Comparison of ENCODE assay signal across 21 cellular contexts in the genomic region with DNA sequence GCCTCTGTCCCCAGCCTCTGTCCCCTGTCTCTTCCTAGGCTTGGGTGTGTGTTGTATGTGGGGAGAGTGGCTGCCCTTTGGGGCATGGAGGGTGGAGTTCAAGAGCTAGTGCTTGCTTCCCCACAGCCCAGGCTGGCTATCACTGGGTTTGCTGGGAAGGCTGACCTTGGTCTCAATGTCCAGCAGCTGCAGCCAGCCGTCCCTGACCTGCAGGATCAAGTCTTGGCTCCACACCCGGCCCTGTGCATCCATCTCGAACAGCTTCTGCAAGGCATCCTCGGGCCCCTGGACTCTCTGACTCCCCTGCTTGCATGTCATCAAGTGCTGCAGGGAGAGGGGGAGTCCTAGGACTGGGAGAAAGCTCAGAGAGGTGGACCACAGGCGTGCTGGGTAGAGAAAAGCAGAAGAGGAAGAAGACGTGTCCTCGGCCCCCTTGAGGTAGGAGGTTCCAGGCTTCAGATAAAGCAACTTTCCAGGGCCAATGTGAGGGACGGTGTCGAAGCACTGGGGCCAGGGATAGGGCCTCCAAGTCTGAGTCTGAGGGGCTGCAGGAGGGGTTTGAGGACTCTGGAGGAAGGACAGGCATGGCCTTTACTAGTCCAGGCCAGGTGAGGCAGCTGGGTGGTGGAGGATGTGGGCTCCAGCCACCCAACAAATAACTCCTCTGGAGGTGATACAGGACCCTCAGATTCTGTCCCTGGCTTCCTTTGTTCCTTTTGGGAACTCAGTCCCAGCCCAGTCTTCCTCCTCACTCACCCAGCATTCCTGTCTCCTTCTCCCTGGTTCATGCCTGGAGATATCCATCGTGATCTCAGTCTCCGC. TPM values are rescaled to one million over a fixed set of nuclear protein-coding genes. Genes with fewer than 3 reads are reported as not detected.
DNase-seq lines count a peak whose midpoint lies in the region; ATAC-seq, FAIRE-seq and TF ChIP-seq lines count a peak whose summit lies in the region.
"Had no signal": no experiment of that assay in that cellular context is flagged by ENCODE, and none has a peak within 500 bp of the region (broad histone marks: within the 10 kb centered on the region; RNA-seq: fewer than 3 reads in every experiment).

No MANE protein-coding gene starts in this region.

- H3K9ac ChIP-seq in neural progenitor cell = no peak overlapping the region

- H3K4me3 ChIP-seq in right atrium auricular region (no peak overlapping the region), left ventricle myocardium inferior (no peak overlapping the region), adrenal gland (no peak overlapping the region), neural progenitor cell (no peak overlapping the region)
- H3K4me3 ChIP-seq: gastroesophageal sphincter had no signal

- no peak overlapping the region for H3K4me3 Mint-ChIP-seq in neural progenitor cell
- H3K4me3 Mint-ChIP-seq in activated CD8-positive, alpha-beta T cell treated with anti-CD3 and anti-CD28 coated beads, Interleukin-2, amount 10 ng/mL, durations not matched to agents 7 days and 5 days = no peak overlapping the region
- H3K4me3 Mint-ChIP-seq: activated naive CD8-positive, alpha-beta T cell treated with anti-CD3 and anti-CD28 coated beads, Interleukin-2, amount 50 U/mL, for 24 hours; IgD-negative memory B cell; T-helper 17 cell had no signal

- no peak for TF ChIP-seq POLR2A in adrenal gland (IDR thresholded peaks at IDR 0.05)

- peaks cover 9% of the 10 kb centered on the region for H3K4me1 Mint-ChIP-seq in neural progenitor cell
- H3K4me1 Mint-ChIP-seq in activated CD8-positive, alpha-beta T cell treated with anti-CD3 and anti-CD28 coated beads, Interleukin-2, amount 10 ng/mL, durations not matched to agents 7 days and 5 days (ENCODE audit: low read depth) = peaks cover 2% of the 10 kb centered on the region
- H3K4me1 Mint-ChIP-seq: activated naive CD8-positive, alpha-beta T cell treated with anti-CD3 and anti-CD28 coated beads, Interleukin-2, amount 50 U/mL, for 24 hours had no signal

- H3K27me3 Mint-ChIP-seq in neural progenitor cell (ENCODE audit: insufficient read depth, low read depth) = peaks cover 10% of the 10 kb centered on the region
- peaks cover 4% of the 10 kb centered on the region for H3K27me3 Mint-ChIP-seq in activated CD8-positive, alpha-beta T cell treated with anti-CD3 and anti-CD28 coated beads, Interleukin-2, amount 10 ng/mL, durations not matched to agents 7 days and 5 days (ENCODE audit: low read depth)
- H3K27me3 Mint-ChIP-seq: activated naive CD8-positive, alpha-beta T cell treated with anti-CD3 and anti-CD28 coated beads, Interleukin-2, amount 50 U/mL, for 24 hours; IgD-negative memory B cell had no signal

- H2AFZ ChIP-seq in neural progenitor cell (replicated peaks) = no peak overlapping the region

- H3K4me1 ChIP-seq in right atrium auricular region = no peaks in the 10 kb centered on the region
- no peaks in the 10 kb centered on the region for H3K4me1 ChIP-seq in left ventricle myocardium inferior
- H3K4me1 ChIP-seq in adrenal gland (replicated peaks in 1 of 2) = peaks cover 0 to 8% of the 10 kb centered on the region in 2 donors
- no peaks in the 10 kb centered on the region for H3K4me1 ChIP-seq in neural progenitor cell
- H3K4me1 ChIP-seq: gastroesophageal sphincter had no signal

- no peaks in the 10 kb centered on the region for H3K9me3 ChIP-seq in right atrium auricular region
- no peaks in the 10 kb centered on the region for H3K9me3 ChIP-seq in left ventricle myocardium inferior (replicated peaks)
- H3K9me3 ChIP-seq in adrenal gland (replicated peaks in 1 of 3) = no peaks in the 10 kb centered on the region
- H3K9me3 ChIP-seq in neural progenitor cell (ENCODE audit: low read depth) = no peaks in the 10 kb centered on the region
- H3K9me3 ChIP-seq: gastroesophageal sphincter had no signal

- no peaks in the 10 kb centered on the region for H4K20me1 ChIP-seq in neural progenitor cell (ENCODE audit: low read depth)

- POLR2A ChIA-PET in activated CD8-positive, alpha-beta T cell treated with anti-CD3 and anti-CD28 coated beads, Interleukin-2, amount 10 ng/mL, durations not matched to agents 7 days and 5 days (lab: Charles Lee) = no interaction called here

- no peaks in the 10 kb centered on the region for H3K36me3 Mint-ChIP-seq in neural progenitor cell
- no peaks in the 10 kb centered on the region for H3K36me3 Mint-ChIP-seq in activated CD8-positive, alpha-beta T cell treated with anti-CD3 and anti-CD28 coated beads, Interleukin-2, amount 10 ng/mL, durations not matched to agents 7 days and 5 days (ENCODE audit: low read depth)
- H3K36me3 Mint-ChIP-seq: IgD-negative memory B cell had no signal

- intact Hi-C loops in left ventricle myocardium inferior (cut with micrococcal nuclease) (no loop called here), adrenal gland (cut with DNase I) (no loop called here)

- H3K79me2 ChIP-seq in neural progenitor cell (ENCODE audit: low read depth) = no peaks in the 10 kb centered on the region

- H3K27ac Mint-ChIP-seq in neural progenitor cell = peak overlapping the region; percentile 18
- H3K27ac Mint-ChIP-seq in activated CD8-positive, alpha-beta T cell treated with anti-CD3 and anti-CD28 coated beads, Interleukin-2, amount 10 ng/mL, durations not matched to agents 7 days and 5 days = no peak overlapping the region
- H3K27ac Mint-ChIP-seq: activated naive CD8-positive, alpha-beta T cell treated with anti-CD3 and anti-CD28 coated beads, Interleukin-2, amount 50 U/mL, for 24 hours; IgD-negative memory B cell had no signal

- no peaks in the 10 kb centered on the region for H3K27me3 ChIP-seq in right atrium auricular region
- no peaks in the 10 kb centered on the region for H3K27me3 ChIP-seq in left ventricle myocardium inferior (ENCODE audit: low read depth)
- no peaks in the 10 kb centered on the region for H3K27me3 ChIP-seq in adrenal gland
- no peaks in the 10 kb centered on the region for H3K27me3 ChIP-seq in neural progenitor cell
- H3K27me3 ChIP-seq: gastroesophageal sphincter had no signal

- peak; percentile 49 for DNase-seq in right atrium auricular region (ENCODE audit: low spot score)
- no peak for DNase-seq in left ventricle myocardium inferior
- peak in 5 of 7 donors; percentile 5 to 39 (median 14) for DNase-seq in adrenal gland
- DNase-seq in neural progenitor cell (ENCODE audit: low spot score) = no peak
- no peak for DNase-seq in HTR-8/SVneo (ENCODE audit: insufficient read length, low spot score)
- DNase-seq in caudate nucleus (lab: John Stamatoyannopoulos, UW) = no peak
- no peak for DNase-seq in activated CD8-positive, alpha-beta T cell treated with anti-CD3 and anti-CD28 coated beads, Interleukin-2, amount 10 ng/mL, durations not matched to agents 7 days and 5 days
- DNase-seq: activated naive CD8-positive, alpha-beta T cell treated with anti-CD3 and anti-CD28 coated beads, Interleukin-2, amount 50 U/mL, for 24 hours; AML-193; COR-L47; EL; NCI-H2029 treated with DMSO at 0.1 percent for 48 hours; SHP77; stimulated activated CD4-positive, alpha-beta T cell treated with anti-CD3 and anti-CD28 coated beads, Interleukin-4, amount 100 ng/mL, for 1 hour had no signal

- H3K4me2 ChIP-seq in neural progenitor cell = no peak overlapping the region

- ATAC-seq in activated CD8-positive, alpha-beta T cell treated with anti-CD3 and anti-CD28 coated beads, Interleukin-2, amount 10 ng/mL, durations not matched to agents 7 days and 5 days = no peak
- ATAC-seq: activated naive CD8-positive, alpha-beta T cell treated with anti-CD3 and anti-CD28 coated beads, Interleukin-2, amount 50 U/mL, for 24 hours; gastroesophageal sphincter; T-helper 17 cell had no signal

- H3K9me3 Mint-ChIP-seq in neural progenitor cell = peaks cover 2% of the 10 kb centered on the region
- no peaks in the 10 kb centered on the region for H3K9me3 Mint-ChIP-seq in activated CD8-positive, alpha-beta T cell treated with anti-CD3 and anti-CD28 coated beads, Interleukin-2, amount 10 ng/mL, durations not matched to agents 7 days and 5 days (ENCODE audit: insufficient read depth)
- H3K9me3 Mint-ChIP-seq: activated naive CD8-positive, alpha-beta T cell treated with anti-CD3 and anti-CD28 coated beads, Interleukin-2, amount 50 U/mL, for 24 hours had no signal

- H3K27ac ChIP-seq in right atrium auricular region = no peak overlapping the region
- H3K27ac ChIP-seq in left ventricle myocardium inferior (replicated peaks) = no peak overlapping the region
- no peak overlapping the region for H3K27ac ChIP-seq in adrenal gland
- H3K27ac ChIP-seq in neural progenitor cell = no peak overlapping the region
- H3K27ac ChIP-seq in caudate nucleus (ENCODE audit: low read depth, low read length) = no peak overlapping the region
- H3K27ac ChIP-seq: gastroesophageal sphincter had no signal

- no peaks in the 10 kb centered on the region for H3F3A ChIP-seq in neural progenitor cell (ENCODE audit: low read depth)

- 83 to 91% (median 87%) methylated on average over 11 of the region's 11 CpGs for WGBS in adrenal gland, 4 donors

- H3K36me3 ChIP-seq in right atrium auricular region (no peaks in the 10 kb centered on the region), left ventricle myocardium inferior (no peaks in the 10 kb centered on the region), adrenal gland (replicated peaks in 1 of 2) (no peaks in the 10 kb centered on the region), neural progenitor cell (no peaks in the 10 kb centered on the region)
- H3K36me3 ChIP-seq: gastroesophageal sphincter had no signal

- CTCF ChIA-PET in activated CD8-positive, alpha-beta T cell treated with anti-CD3 and anti-CD28 coated beads, Interleukin-2, amount 10 ng/mL, durations not matched to agents 7 days and 5 days (lab: Charles Lee) = interaction anchor here (0.8 to 1.1 kb wide), 3 partner anchors 214 to 294 kb away, joined by 3 read pairs; a partner anchor contains a TSS

- no peak for FAIRE-seq in HTR-8/SVneo (lab: Jason Lieb, UNC)
- FAIRE-seq: GM19239 had no signal

- no peak for TF ChIP-seq CTCF in right atrium auricular region (IDR thresholded peaks at IDR 0.05)
- no peak for TF ChIP-seq CTCF in left ventricle myocardium inferior (IDR thresholded peaks at IDR 0.05; ENCODE audit: borderline replicate concordance)
- TF ChIP-seq CTCF in adrenal gland (IDR thresholded peaks at IDR 0.05) = no peak
- TF ChIP-seq CTCF in neural progenitor cell (IDR thresholded peaks at IDR 0.05) = no peak

RNA-seq across cellular contexts. Expression of a gene that starts 4.0 kb away (rescaled TPM):
- total RNA-seq in right atrium auricular region = under 1 TPM in 1 of 2 donors, not detected in 1; 0.19 TPM
- total RNA-seq in left ventricle myocardium inferior = 0.11 TPM
- total RNA-seq in adrenal gland = under 1 TPM in 1 of 8 donors, not detected in 7; 0.32 TPM
- under 1 TPM in 1 of 3 donors, not detected in 2; 0.08 TPM for polyA plus RNA-seq in adrenal gland
- total RNA-seq in neural progenitor cell (ENCODE audit: low replicate concordance) = not detected in 2 replicates
- not detected for total RNA-seq in activated CD8-positive, alpha-beta T cell treated with anti-CD3 and anti-CD28 coated beads, Interleukin-2, amount 10 ng/mL, durations not matched to agents 7 days and 5 days
- total RNA-seq: H7, omental fat pad, subcutaneous adipose tissue, T-helper 17 cell had no signal
- polyA plus RNA-seq: IgD-negative memory B cell had no signal

RNA-seq across cellular contexts. Expression of a gene that starts 18.9 kb away (rescaled TPM):
- total RNA-seq in right atrium auricular region (100 to 1,000 TPM; 121 to 197 TPM), left ventricle myocardium inferior (93.7 TPM), adrenal gland (100 to 1,000 TPM in 2 of 8 donors, 10 to 100 TPM in 6; 14.5 to 117 (median 58.2) TPM), neural progenitor cell (ENCODE audit: low replicate concordance) (6.4 and 12.9 TPM in 2 replicates)
- 10 to 100 TPM; 50.2 to 88.1 (median 74.1) TPM for polyA plus RNA-seq in adrenal gland
- 1 to 10 TPM; 5.8 to 7.6 TPM for total RNA-seq in activated CD8-positive, alpha-beta T cell treated with anti-CD3 and anti-CD28 coated beads, Interleukin-2, amount 10 ng/mL, durations not matched to agents 7 days and 5 days

RNA-seq across cellular contexts. Expression of a gene that starts 47.7 kb away (rescaled TPM):
- total RNA-seq in right atrium auricular region (1 to 10 TPM; 2.8 to 3.6 TPM), left ventricle myocardium inferior (2.4 TPM), adrenal gland (1 to 10 TPM in 7 of 8 donors, under 1 TPM in 1; 0.48 to 5.5 (median 3.3) TPM), neural progenitor cell (ENCODE audit: low replicate concordance) (0.62 TPM in 1 of 2 replicates, not detected in the other)
- 10 to 100 TPM in 1 of 3 donors, 1 to 10 TPM in 2; 1.6 to 10.5 (median 9.5) TPM for polyA plus RNA-seq in adrenal gland
- total RNA-seq in activated CD8-positive, alpha-beta T cell treated with anti-CD3 and anti-CD28 coated beads, Interleukin-2, amount 10 ng/mL, durations not matched to agents 7 days and 5 days = under 1 TPM in 1 of 2 experiments, not detected in 1; 0.05 TPM
- total RNA-seq: H7 had no signal
- polyA plus RNA-seq: IgD-negative memory B cell had no signal

Comparison
In these comparisons a context has a peak if more than half of its experiments do, and no peak if none do; other contexts are left out.
1. DNase-seq: peak in right atrium auricular region (single experiment) and adrenal gland (5 of 7); none in left ventricle myocardium inferior (single experiment), neural progenitor cell (single experiment), HTR-8/SVneo (single experiment), caudate nucleus (0 of 61) and activated CD8-positive, alpha-beta T cell treated with anti-CD3 and anti-CD28 coated beads, Interleukin-2, amount 10 ng/mL, durations not matched to agents 7 days and 5 days (single experiment).